In genomic region chr17:44523672-44523972, GRCh38 we compare ENCODE assay signal across 1 cellular context.
TF ChIP-seq lines count a peak whose summit lies in the region.

No MANE protein-coding gene starts in this region.

TF ChIP-seq in IMR-90, 13 proteins besides CTCF, POLR2A, EP300 and RAD21:
- no peak for TF ChIP-seq MAFK (IDR thresholded peaks at IDR 0.05; ENCODE audit: low read depth, low read length)
- no peak for TF ChIP-seq CEBPB (IDR thresholded peaks at IDR 0.05; ENCODE audit: low read depth, low read length)
- no peak for TF ChIP-seq RCOR1 (IDR thresholded peaks at IDR 0.05; ENCODE audit: insufficient replicate concordance, low read length)
- no peak for TF ChIP-seq RFX5 (IDR thresholded peaks at IDR 0.05; ENCODE audit: low read depth, low read length)
- no peak for TF ChIP-seq CHD1 (IDR thresholded peaks at IDR 0.05; ENCODE audit: low read depth, low read length)
- no peak for TF ChIP-seq FOS (IDR thresholded peaks at IDR 0.05; ENCODE audit: low read depth, low read length)
- no peak for TF ChIP-seq USF2 (IDR thresholded peaks at IDR 0.05; ENCODE audit: low read depth, low read length)
- no peak for TF ChIP-seq MXI1 (IDR thresholded peaks at IDR 0.05; ENCODE audit: borderline replicate concordance, low read depth, low read length)
